In the genomic region with DNA sequence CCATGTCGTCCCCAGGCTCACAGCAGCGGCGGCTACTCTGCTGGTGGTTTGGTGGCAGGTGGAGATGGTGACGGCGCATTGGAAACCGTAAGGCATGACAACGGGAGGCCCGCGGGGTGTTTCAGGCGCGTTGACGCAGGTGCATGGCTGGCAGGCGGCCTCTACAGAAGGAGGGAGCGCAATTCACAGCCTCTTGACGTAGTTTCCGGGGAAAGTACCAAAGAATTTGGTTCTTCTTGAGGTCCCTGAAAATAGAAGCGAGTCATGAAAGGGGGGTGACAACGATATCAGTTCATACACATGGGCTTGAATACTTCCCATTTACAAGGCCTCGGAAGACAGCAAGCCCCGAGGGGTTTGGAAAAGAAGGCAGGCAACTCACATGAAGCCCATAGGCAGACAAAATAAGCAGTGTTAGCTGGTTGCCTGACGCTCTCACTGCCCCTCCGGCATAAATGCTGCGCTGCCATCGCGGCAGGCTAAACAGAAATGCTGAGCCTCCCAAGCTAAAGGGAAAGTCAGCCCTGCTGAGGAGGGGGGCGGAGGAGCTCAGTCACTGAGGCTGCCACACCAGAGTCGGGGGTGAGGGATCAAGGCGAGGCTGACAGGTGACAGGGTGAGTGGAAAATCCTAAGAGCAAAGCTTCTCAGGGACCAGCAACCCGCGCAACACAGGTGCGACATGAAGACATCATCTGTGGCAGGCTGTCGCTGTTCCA, we compare ENCODE assay signal across 8 cellular contexts. TPM values are rescaled to one million over a fixed set of nuclear protein-coding genes. Genes with fewer than 3 reads are reported as not detected.
A peak's percentile ranks its signal among the peaks of the same experiment; 100 is the strongest.
DNase-seq lines count a peak whose midpoint lies in the region; ATAC-seq lines count a peak whose summit lies in the region.

No MANE protein-coding gene starts in this region.

- no peak overlapping the region for H2BK5ac ChIP-seq in mesendoderm (ENCODE audit: low read length)

- peaks cover 24 to 37% of the 10 kb centered on the region in 2 donors for H3K27me3 Mint-ChIP-seq in CD4-positive, alpha-beta memory T cell
- peaks cover 22% of the 10 kb centered on the region for H3K27me3 Mint-ChIP-seq in IgD-negative memory B cell

- H3K18ac ChIP-seq in mesendoderm (ENCODE audit: low read length) = no peak overlapping the region

- no peak overlapping the region for H2BK120ac ChIP-seq in mesendoderm (ENCODE audit: low read depth, low read length)

- peak overlapping the region in 1 of 2 donors; percentile 13 for H3K4me3 ChIP-seq in CD4-positive, alpha-beta memory T cell (ENCODE audit: low read length in 2 of 2)
- H3K4me3 ChIP-seq in mesendoderm (ENCODE audit: low read length) (no peak overlapping the region), subcutaneous abdominal adipose tissue (ENCODE audit: low read depth in 1 of 5, low read length in 5 of 5) (peak overlapping the region in 4 of 5 donors; percentile 40 to 66 (median 47))

- intact Hi-C loops in CD4-positive, alpha-beta memory T cell (cut with micrococcal nuclease) = no loop called here

- no peak overlapping the region for H3K4ac ChIP-seq in mesendoderm (ENCODE audit: low read depth, low read length)

- H2AK5ac ChIP-seq in mesendoderm (ENCODE audit: low read length) = no peak overlapping the region

- peaks cover 0 to 4% (median 0%) of the 10 kb centered on the region in 8 donors for H3K9me3 Mint-ChIP-seq in CD4-positive, alpha-beta memory T cell
- no peaks in the 10 kb centered on the region for H3K9me3 Mint-ChIP-seq in IgD-negative memory B cell

- POLR2A ChIA-PET in CD4-positive, alpha-beta memory T cell (lab: Charles Lee; ENCODE audit: partially characterized antibody) = no interaction called here

- H3K79me2 ChIP-seq in mesendoderm (ENCODE audit: control insufficient read depth, insufficient read depth, low read length) = no peaks in the 10 kb centered on the region

- no CpG with 5 or more reads among the region's 32 CpGs for WGBS in mesendoderm (ENCODE audit: extremely low coverage, insufficient coverage, low lambda C conversion rate)

- H3K4me2 ChIP-seq in mesendoderm (ENCODE audit: low read length) = peak overlapping the region; percentile 24

- H3K9ac ChIP-seq in mesendoderm (ENCODE audit: low read length) (no peak overlapping the region), subcutaneous abdominal adipose tissue (ENCODE audit: low read length in 5 of 5) (peak overlapping the region in 1 of 5 donors; percentile 30)

- H2BK15ac ChIP-seq in mesendoderm (replicated peaks; ENCODE audit: low read depth) = no peak overlapping the region

- ATAC-seq in GM21390 (IDR thresholded peaks at IDR 0.05; ENCODE audit: unreplicated experiment) = peak; percentile 98

- H3K23ac ChIP-seq in mesendoderm (ENCODE audit: low read length) = no peak overlapping the region

- peak overlapping the region; percentile 58 to 96 (median 90) for H3K27ac Mint-ChIP-seq in CD4-positive, alpha-beta memory T cell
- peak overlapping the region; percentile 71 to 96 (median 86) for H3K27ac Mint-ChIP-seq in IgD-negative memory B cell

- H3K36me3 ChIP-seq in CD4-positive, alpha-beta memory T cell (ENCODE audit: insufficient read depth, low read length) = no peaks in the 10 kb centered on the region
- H3K36me3 ChIP-seq in mesendoderm (ENCODE audit: control insufficient read depth, insufficient read depth, low read length) = no peaks in the 10 kb centered on the region
- peaks cover 0 to 2% (median 0%) of the 10 kb centered on the region in 5 donors for H3K36me3 ChIP-seq in subcutaneous abdominal adipose tissue (ENCODE audit: control insufficient read depth in 5 of 5, insufficient read depth in 5 of 5, low read length in 5 of 5)

- H3K79me1 ChIP-seq in mesendoderm (ENCODE audit: low read length) = no peaks in the 10 kb centered on the region

- CTCF ChIA-PET in CD4-positive, alpha-beta memory T cell (lab: Charles Lee; ENCODE audit: partially characterized antibody) = interaction anchor here (3.9 kb wide), 1 partner anchor 10 kb away, joined by 25 read pairs; no protein-coding TSS in a partner anchor

- H3K9me3 ChIP-seq in CD4-positive, alpha-beta memory T cell (ENCODE audit: control insufficient read depth in 1 of 2, low read length in 2 of 2) = no peaks in the 10 kb centered on the region
- no peaks in the 10 kb centered on the region for H3K9me3 ChIP-seq in subcutaneous abdominal adipose tissue (ENCODE audit: control insufficient read depth in 5 of 5, low read length in 5 of 5)

- H3K27ac ChIP-seq in CD4-positive, alpha-beta memory T cell (ENCODE audit: low read depth, low read length) = no peak overlapping the region
- H3K27ac ChIP-seq in mesendoderm (ENCODE audit: low read depth, low read length) (no peak overlapping the region), subcutaneous abdominal adipose tissue (ENCODE audit: low read depth, low read length) (no peak overlapping the region)

- no peak overlapping the region for H4K8ac ChIP-seq in mesendoderm (ENCODE audit: low read depth, low read length)

- H3K4me3 Mint-ChIP-seq in CD4-positive, alpha-beta memory T cell = peak overlapping the region; percentile 34 to 81 (median 67)
- peak overlapping the region; percentile 81 to 92 (median 86) for H3K4me3 Mint-ChIP-seq in IgD-negative memory B cell

- no peaks in the 10 kb centered on the region for H3K36me3 Mint-ChIP-seq in CD4-positive, alpha-beta memory T cell
- peaks cover 2% of the 10 kb centered on the region for H3K36me3 Mint-ChIP-seq in IgD-negative memory B cell

- H3K27me3 ChIP-seq in CD4-positive, alpha-beta memory T cell (ENCODE audit: insufficient read depth, low read length) = peaks cover 6% of the 10 kb centered on the region
- H3K27me3 ChIP-seq in mesendoderm (ENCODE audit: insufficient read depth, low read length, poor library complexity) (no peaks in the 10 kb centered on the region), subcutaneous abdominal adipose tissue (ENCODE audit: control insufficient read depth in 5 of 5, insufficient read depth in 4 of 5, low read length in 5 of 5) (peaks cover 0 to 11% (median 6%) of the 10 kb centered on the region in 5 donors)

- peaks cover 9% of the 10 kb centered on the region for H3K4me1 ChIP-seq in CD4-positive, alpha-beta memory T cell (ENCODE audit: insufficient read depth, low read length)
- H3K4me1 ChIP-seq in mesendoderm (ENCODE audit: control insufficient read depth, low read depth, low read length) (no peaks in the 10 kb centered on the region), subcutaneous abdominal adipose tissue (ENCODE audit: control insufficient read depth in 5 of 5, insufficient read depth in 5 of 5, low read length in 5 of 5) (peaks cover 0 to 14% (median 8%) of the 10 kb centered on the region in 5 donors)

- DNase-seq in CD4-positive, alpha-beta memory T cell = peak; percentile 68 to 91 (median 74)
- DNase-seq in activated effector memory CD4-positive, alpha-beta T cell treated with anti-CD3 and anti-CD28 coated beads, Interleukin-2, amount 50 U/mL, for 16 hours = peak; percentile 84
- DNase-seq in mesendoderm = peak; percentile 67
- no peak for DNase-seq in NCI-H1092 treated with DMSO at 0.1 percent for 48 hours (lab: John Stamatoyannopoulos, UW)
- no peak for DNase-seq in NCI-H2081 treated with DMSO at 0.1 percent for 48 hours (lab: John Stamatoyannopoulos, UW)

- H3K4me1 Mint-ChIP-seq in CD4-positive, alpha-beta memory T cell = peaks cover 7 to 14% (median 12%) of the 10 kb centered on the region in 4 donors
- peaks cover 10 to 17% (median 12%) of the 10 kb centered on the region in 3 donors for H3K4me1 Mint-ChIP-seq in IgD-negative memory B cell

- H4K5ac ChIP-seq in mesendoderm (ENCODE audit: low read length) = no peak overlapping the region

- H3K56ac ChIP-seq in mesendoderm (ENCODE audit: low read length) = no peak overlapping the region

RNA-seq across cellular contexts. Expression of gene PDLIM3, which starts 52.3 kb away (rescaled TPM):
- not detected for total RNA-seq in CD4-positive, alpha-beta memory T cell
- polyA plus RNA-seq in CD4-positive, alpha-beta memory T cell = not detected
- 0.13 TPM for polyA plus RNA-seq in IgD-negative memory B cell
- polyA plus RNA-seq in mesendoderm (2013, experiment 1 of 2) = 3.4 TPM
- 3.4 TPM for polyA plus RNA-seq in mesendoderm (2013, experiment 2 of 2)

Comparison
In these comparisons a context has a peak if more than half of its experiments do, and no peak if none do; other contexts are left out.
1. DNase-seq: peak in CD4-positive, alpha-beta memory T cell (5 of 5), activated effector memory CD4-positive, alpha-beta T cell treated with anti-CD3 and anti-CD28 coated beads, Interleukin-2, amount 50 U/mL, for 16 hours (single experiment) and mesendoderm (single experiment); none in NCI-H1092 treated with DMSO at 0.1 percent for 48 hours (single experiment) and NCI-H2081 treated with DMSO at 0.1 percent for 48 hours (single experiment).